Comparison of ENCODE assay signal across 8 cellular contexts in the genomic region with DNA sequence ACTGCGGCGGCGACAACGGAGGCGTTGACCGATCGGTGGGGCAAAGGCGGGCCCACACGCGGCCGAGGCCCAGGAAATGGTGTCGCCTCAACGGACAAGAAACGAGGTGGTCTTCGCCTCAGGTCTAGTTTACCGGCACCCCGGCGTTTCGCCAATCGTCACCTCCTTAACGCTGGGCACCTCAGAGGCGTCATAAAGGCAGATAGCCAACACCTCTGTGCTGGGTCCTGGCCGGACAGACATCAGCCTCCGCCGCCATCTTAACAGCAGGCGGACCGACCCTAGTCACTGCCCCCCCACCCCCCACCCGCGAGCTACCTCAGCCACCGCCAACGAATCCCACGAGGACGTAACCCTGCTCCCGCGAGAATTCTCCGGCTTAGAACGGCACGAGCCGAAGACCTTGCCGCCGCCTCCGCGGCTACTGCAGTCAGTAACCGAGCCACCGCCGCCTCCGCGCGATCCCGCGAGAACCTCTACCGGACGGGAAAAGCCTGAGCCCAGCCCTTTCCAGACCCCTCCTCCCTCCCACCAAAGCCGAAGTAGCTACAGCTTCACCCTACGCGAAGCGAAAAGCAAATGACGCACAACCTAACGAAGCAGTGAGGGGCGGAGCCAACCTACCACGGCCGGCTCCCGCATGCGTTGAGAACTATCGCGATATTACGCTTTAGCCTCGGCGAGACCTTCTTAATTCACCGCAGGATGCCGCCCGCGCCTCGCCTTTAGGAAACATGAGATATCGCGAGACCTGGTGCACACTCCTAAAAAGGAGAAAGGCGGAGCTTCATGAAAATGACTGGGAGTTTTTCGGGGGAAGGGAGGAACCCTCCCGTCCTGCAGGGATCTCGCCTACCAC. TPM values are rescaled to one million over a fixed set of nuclear protein-coding genes. Genes with fewer than 3 reads are reported as not detected.
A peak's percentile ranks its signal among the peaks of the same experiment; 100 is the strongest.
DNase-seq lines count a peak whose midpoint lies in the region; ATAC-seq and TF ChIP-seq lines count a peak whose summit lies in the region.

No MANE protein-coding gene starts in this region.

- H2AFZ ChIP-seq in IMR-90 (replicated peaks; ENCODE audit: low read length, poor library complexity), result peak overlapping the region; percentile 82
- peak overlapping the region; percentile 31; the same call in 1 of the 2 replicates for H2AFZ ChIP-seq in OCI-LY7 (ENCODE audit: low read length)

- peak; percentile 94 for TF ChIP-seq POLR2A in IMR-90 (IDR thresholded peaks at IDR 0.05; ENCODE audit: low read depth, low read length)

- H3K27me3 ChIP-seq in IMR-90 (ENCODE audit: control insufficient read depth, insufficient read depth, low read length), result no peaks in the 10 kb centered on the region

- intact Hi-C loops in IMR-90 (cut with micrococcal nuclease) (loop anchor here (2.0 to 10.0 kb wide), 2 partner anchors 359 to 501 kb away; a partner anchor contains a TSS), OCI-LY7 (cut with micrococcal nuclease; ENCODE audit: unreplicated experiment) (loop anchor here (2.0 to 10.0 kb wide), 3 partner anchors 149 to 361 kb away; a partner anchor contains a TSS)

- H4K8ac ChIP-seq in IMR-90 (ENCODE audit: low read depth in 2 of 2, low read length in 2 of 2), result peak overlapping the region; percentile 98 to 99

- 0 out of 2 replicates have a peak, but pooled peaks have one; percentile 13 for TF ChIP-seq CTCF in IMR-90 (conservative IDR thresholded peaks at IDR 0.05; ENCODE audit: low read depth, low read length)
- no peak for TF ChIP-seq CTCF in OCI-LY7 (conservative IDR thresholded peaks at IDR 0.05; ENCODE audit: low read length)
- no peak for TF ChIP-seq CTCF in epithelial cell of esophagus (IDR thresholded peaks at IDR 0.05; ENCODE audit: insufficient read depth, low read depth, low read length, missing control alignments)

- CTCF ChIA-PET in IMR-90 (lab: Yijun Ruan, JAX), result interaction anchor here (0.9 kb wide), 1 partner anchor 44 kb away, joined by 3 read pairs; no protein-coding TSS in a partner anchor
- CTCF ChIA-PET in OCI-LY7 (lab: Charles Lee; ENCODE audit: unreplicated experiment), result interaction anchor here (0.5 kb wide), 1 partner anchor 94 kb away, joined by 3 read pairs; no protein-coding TSS in a partner anchor

- H3K9me3 ChIP-seq in IMR-90 (ENCODE audit: control insufficient read depth, insufficient read depth, low read length) (no peaks in the 10 kb centered on the region), OCI-LY7 (ENCODE audit: low read length) (no peaks in the 10 kb centered on the region)

- POLR2A ChIA-PET in IMR-90 (lab: Charles Lee; ENCODE audit: unreplicated experiment), result interaction anchor here (0.9 kb wide), 1 partner anchor 500 kb away, joined by 3 read pairs; a partner anchor contains a TSS
- POLR2A ChIA-PET in OCI-LY7 (lab: Charles Lee), result interaction anchor here (0.7 to 3.9 kb wide), 8 partner anchors 8 to 606 kb away, joined by 3 to 30 read pairs (median 4); no protein-coding TSS in a partner anchor

- peak overlapping the region; percentile 65 for H3K18ac ChIP-seq in IMR-90 (ENCODE audit: low read depth, low read length)

- H3K4me2 ChIP-seq in IMR-90 (ENCODE audit: low read depth, low read length), result peak overlapping the region; percentile 37; the same call in 1 of the 2 replicates
- H3K4me2 ChIP-seq in OCI-LY7 (ENCODE audit: low read length), result peak overlapping the region; percentile 91

- H4K91ac ChIP-seq in IMR-90 (ENCODE audit: insufficient read depth, low read depth, low read length), result peak overlapping the region; percentile 95

- H3K14ac ChIP-seq in IMR-90 (replicated peaks; ENCODE audit: low read depth, low read length), result peak overlapping the region; percentile 99

- H3K4me3 ChIP-seq in IMR-90 (ENCODE audit: insufficient read depth, low read depth, low read length) (peak overlapping the region; percentile 88), OCI-LY7 (ENCODE audit: low read depth, low read length, poor library complexity, severe bottlenecking) (peak overlapping the region; percentile 99), epithelial cell of esophagus (ENCODE audit: low read length) (peak overlapping the region; percentile 70)

- no peaks in the 10 kb centered on the region for H3K9me1 ChIP-seq in IMR-90 (ENCODE audit: insufficient read depth, low read length)

- H3K9ac ChIP-seq in IMR-90 (ENCODE audit: low read depth, low read length), result peak overlapping the region; percentile 97

- H3K36me3 ChIP-seq in IMR-90 (ENCODE audit: control insufficient read depth, insufficient read depth, low read length), result peaks cover 2% of the 10 kb centered on the region
- H3K36me3 ChIP-seq in OCI-LY7 (ENCODE audit: insufficient read depth, low read length), result peaks cover 43% of the 10 kb centered on the region

- peak overlapping the region; percentile 90 for H2BK5ac ChIP-seq in IMR-90 (ENCODE audit: low read depth, low read length, poor library complexity, severe bottlenecking)

- WGBS in IMR-90 (ENCODE audit: extremely low coverage in 2 of 2, insufficient read length in 1 of 2), 2 experiments, result 42% methylated on average over 35 of the region's 80 CpGs; no CpG with 5 or more reads in 1 of the 2 experiments

- H4K20me1 ChIP-seq in IMR-90 (ENCODE audit: insufficient read depth, low read length), result peaks cover 25% of the 10 kb centered on the region
- peaks cover 27% of the 10 kb centered on the region for H4K20me1 ChIP-seq in OCI-LY7 (ENCODE audit: insufficient read depth, low read length)

- BruUV-seq in IMR-90 (replicated peaks; lab: Mats Ljungman, UMichigan) (no TSS peak), OCI-LY7 (replicated peaks; lab: Mats Ljungman, UMichigan) (TSS peak; percentile 91)

- DNase-seq in DMS 273 (lab: John Stamatoyannopoulos, UW; ENCODE audit: unreplicated experiment) (peak; percentile 99), IMR-90 (peak; percentile 98), OCI-LY7 (ENCODE audit: low spot score) (peak; percentile 98), activated T-cell treated with anti-CD3 and anti-CD28 coated beads for 4 hours (peak; percentile 81), epithelial cell of esophagus (ENCODE audit: low read depth) (peak; percentile 97), middle frontal gyrus (ENCODE audit: extremely low spot score, low spot score) (peak; percentile 88)
- peak; percentile 79 to 80 for DNase-seq in stimulated activated CD8-positive, alpha-beta memory T cell treated with anti-CD3 and anti-CD28 coated beads, Interleukin-2, amount 100 ng/mL, for 1 hour (ENCODE audit: low read depth in 2 of 2)

- no peak overlapping the region for H2BK20ac ChIP-seq in IMR-90 (ENCODE audit: low read depth, low read length)

- peak overlapping the region; percentile 60; the same call in 1 of the 3 replicates for H2BK15ac ChIP-seq in IMR-90 (ENCODE audit: low read depth, low read length)

- no peaks in the 10 kb centered on the region for H3K4me1 ChIP-seq in IMR-90 (ENCODE audit: control insufficient read depth, insufficient read depth, low read length)
- H3K4me1 ChIP-seq in OCI-LY7 (ENCODE audit: insufficient read depth, low read length, poor library complexity, severe bottlenecking), result peaks cover 11% of the 10 kb centered on the region

- peak; percentile 66 for ATAC-seq in GM21529 (IDR thresholded peaks at IDR 0.05; ENCODE audit: unreplicated experiment)
- peak; percentile 76 for ATAC-seq in IMR-90 (ENCODE audit: low read depth)

- no peaks in the 10 kb centered on the region for H3K79me1 ChIP-seq in IMR-90 (ENCODE audit: low read depth in 1 of 2, low read length in 2 of 2)

- H3K79me2 ChIP-seq in OCI-LY7 (ENCODE audit: insufficient read depth, low read depth, low read length), result peaks cover 67% of the 10 kb centered on the region

- H2BK120ac ChIP-seq in IMR-90 (ENCODE audit: low read depth, low read length), result peak overlapping the region; percentile 61

- peak overlapping the region; percentile 97 for H2AK5ac ChIP-seq in IMR-90 (ENCODE audit: low read depth, low read length)

- dilution Hi-C loops in IMR-90 (cut with HindIII; ENCODE audit: low sequenced_read_pairs, unreplicated experiment), result no loop called here

- H3K4ac ChIP-seq in IMR-90 (ENCODE audit: low read depth, low read length), result peak overlapping the region; percentile 98

- peak overlapping the region; percentile 86 for H4K5ac ChIP-seq in IMR-90 (ENCODE audit: low read depth, low read length)

- in situ Hi-C loops in IMR-90 (cut with MboI; ENCODE audit: low sequenced_read_pairs), result no loop called here

- peak overlapping the region; percentile 97 for H3K27ac ChIP-seq in IMR-90 (ENCODE audit: insufficient read depth, low read length)
- H3K27ac ChIP-seq in OCI-LY7 (ENCODE audit: low read depth, low read length, poor library complexity, severe bottlenecking), result peak overlapping the region; percentile 85

- peak overlapping the region; percentile 98 for H3K23ac ChIP-seq in IMR-90 (ENCODE audit: low read depth, low read length)

- H2AK9ac ChIP-seq in IMR-90 (replicated peaks; ENCODE audit: low read depth, low read length, poor library complexity), result peak overlapping the region; percentile 98

- no peak for TF ChIP-seq RAD21 in IMR-90 (IDR thresholded peaks at IDR 0.05; ENCODE audit: low read length)

- H3K9me2 ChIP-seq in OCI-LY7 (ENCODE audit: insufficient read depth, low read length), result no peaks in the 10 kb centered on the region

- peak overlapping the region; percentile 81 for H3K56ac ChIP-seq in IMR-90 (ENCODE audit: extremely low read depth, insufficient read depth, low read length)

TF ChIP-seq in IMR-90, 13 proteins besides CTCF, POLR2A, EP300 and RAD21 (continues in another document):
- TF ChIP-seq NFE2L2 (IDR thresholded peaks at IDR 0.05; ENCODE audit: low read depth, low read length) (no peak), FOS (IDR thresholded peaks at IDR 0.05; ENCODE audit: low read depth, low read length) (no peak), BHLHE40 (IDR thresholded peaks at IDR 0.05; ENCODE audit: low read depth, low read length) (peak; percentile 88), MXI1 (IDR thresholded peaks at IDR 0.05; ENCODE audit: borderline replicate concordance, low read depth, low read length) (no peak), CHD1 (IDR thresholded peaks at IDR 0.05; ENCODE audit: low read depth, low read length) (0 out of 2 replicates have a peak, but pooled peaks have one; percentile 53), RCOR1 (IDR thresholded peaks at IDR 0.05; ENCODE audit: insufficient replicate concordance, low read length) (no peak)

RNA-seq across cellular contexts. Expression of a gene that starts 2.7 kb away (rescaled TPM):
- total RNA-seq in IMR-90 (2012; rRNA removed), result 52.8 and 57.7 TPM in 2 replicates
- polyA plus RNA-seq in IMR-90 (2012; rRNA removed), result 47.6 and 49.0 TPM in 2 replicates
- 23.6 and 32.5 TPM in 2 replicates for polyA plus RNA-seq in IMR-90 (2012; cell fraction: cytosol; rRNA removed)
- polyA plus RNA-seq in IMR-90 (2012; cell fraction: nucleus; rRNA removed; ENCODE audit: low replicate concordance), result 78.3 and 128 TPM in 2 replicates
- total RNA-seq in OCI-LY7 (2014; rRNA removed; shearing (Covaris generic)), result 90.7 and 116 TPM in 2 replicates
- total RNA-seq in OCI-LY7 (2022), result 264 and 269 TPM in 2 replicates

Comparison
In these comparisons a context has a peak if more than half of its experiments do, and no peak if none do; other contexts are left out.
1. Peak in every context shown above with its lines: DNase-seq, ATAC-seq, H3K4me3 ChIP-seq and H3K27ac ChIP-seq.